8 cellular contexts compared by ENCODE assay signal in the genomic region with DNA sequence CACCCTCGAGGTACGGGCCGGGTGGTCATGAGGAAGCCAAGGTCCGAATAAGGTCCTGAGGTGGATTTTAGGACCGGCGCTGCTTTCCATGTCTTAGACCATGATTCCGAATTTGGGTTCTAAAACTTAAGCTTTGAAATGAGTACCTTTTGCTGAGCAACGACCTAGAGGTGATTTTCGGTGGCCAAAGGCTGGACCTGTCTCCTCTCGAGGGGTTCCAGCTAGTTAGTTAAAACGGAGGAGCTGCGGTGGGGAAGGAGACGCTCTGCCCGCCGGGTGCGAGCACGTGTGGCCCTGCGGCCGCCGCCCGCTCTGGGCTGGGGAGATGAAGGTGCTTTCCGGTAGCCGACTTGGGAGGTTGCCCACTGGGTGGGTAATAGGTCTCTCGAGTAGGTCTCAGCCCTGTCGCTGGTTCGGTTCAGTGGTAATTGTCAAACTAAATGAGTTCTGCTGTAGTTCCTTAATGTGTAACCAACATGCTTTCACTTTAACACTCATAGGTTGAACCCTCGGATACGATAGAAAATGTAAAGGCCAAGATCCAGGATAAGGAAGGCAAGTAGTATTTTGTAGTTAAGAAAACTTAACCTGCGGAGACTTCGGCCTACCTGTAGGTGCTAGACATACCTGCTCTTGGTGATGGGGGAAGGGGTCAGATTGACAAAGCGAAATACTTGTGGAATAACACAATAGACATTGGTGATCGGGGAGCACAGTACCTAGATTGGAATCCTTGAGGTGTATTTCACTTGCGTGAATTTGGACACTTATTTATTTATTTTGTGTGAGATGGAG. TPM values are rescaled to one million over a fixed set of nuclear protein-coding genes. Genes with fewer than 3 reads are reported as not detected.
DNase-seq lines count a peak whose midpoint lies in the region; ATAC-seq and FAIRE-seq lines count a peak whose summit lies in the region.

No MANE protein-coding gene starts in this region.

- no peaks in the 10 kb centered on the region for H3K9me3 ChIP-seq in iPS DF 6.9 (ENCODE audit: control insufficient read depth, insufficient read depth, low read length)
- no peaks in the 10 kb centered on the region for H3K9me3 ChIP-seq in small intestine (ENCODE audit: control insufficient read depth, low read depth)

- H3K27me3 ChIP-seq in iPS DF 6.9 (ENCODE audit: control insufficient read depth, insufficient read depth, low read length): no peaks in the 10 kb centered on the region
- H3K27me3 ChIP-seq in small intestine (ENCODE audit: control insufficient read depth in 2 of 2, insufficient read depth in 2 of 2, low read length in 2 of 2): no peaks in the 10 kb centered on the region

- H3K4me1 ChIP-seq in iPS DF 6.9 (ENCODE audit: control insufficient read depth, insufficient read depth, low read length) (no peaks in the 10 kb centered on the region; the same call in 1 of the 2 replicates), small intestine (ENCODE audit: control insufficient read depth in 2 of 2, insufficient read depth in 1 of 2, low read depth in 1 of 2, low read length in 1 of 2) (peaks cover 5 to 9% of the 10 kb centered on the region in 2 donors)

- FAIRE-seq in small intestine (lab: Jason Lieb, UNC) (no peak), RCC 7860 (lab: Jason Lieb, UNC) (no peak)

- WGBS in iPS DF 6.9 (ENCODE audit: insufficient coverage, insufficient read length): no CpG with 5 or more reads among the region's 33 CpGs
- 1 to 3% (median 2%) methylated on average over 33 of the region's 33 CpGs for WGBS in small intestine, 3 donors

- H3K36me3 ChIP-seq in iPS DF 6.9 (ENCODE audit: control insufficient read depth, insufficient read depth, low read length) (peaks cover 23% of the 10 kb centered on the region), small intestine (ENCODE audit: control insufficient read depth in 2 of 2, insufficient read depth in 2 of 2, low read length in 2 of 2) (peaks cover 7 to 11% of the 10 kb centered on the region in 2 donors)

- in situ Hi-C loops in SK-MEL-5 (cut with HindIII; ENCODE audit: low pct_unique_long_range_greater_than_20kb, low sequenced_read_pairs): no loop called here

- DNase-seq in SK-MEL-5 (ENCODE audit: low read depth, low spot score): peak; percentile 20
- peak; percentile 24 for DNase-seq in amniotic epithelial cell (ENCODE audit: low read depth)
- DNase-seq in iPS DF 6.9 (ENCODE audit: low read depth, low spot score): no peak
- peak; percentile 30 for DNase-seq in small intestine
- no peak for DNase-seq in RCC 7860 (ENCODE audit: low spot score)
- no peak for DNase-seq in occipital lobe (lab: John Stamatoyannopoulos, UW)

- H3K4me3 ChIP-seq in iPS DF 6.9 (ENCODE audit: low read length): peak overlapping the region; percentile 98
- H3K4me3 ChIP-seq in small intestine (ENCODE audit: low read depth in 1 of 2, low read length in 2 of 2): peak overlapping the region; percentile 78 to 84

- peak; percentile 31 for ATAC-seq in GM18498 (IDR thresholded peaks at IDR 0.05; ENCODE audit: unreplicated experiment)
- ATAC-seq in HG02938 (IDR thresholded peaks at IDR 0.05; ENCODE audit: unreplicated experiment): peak; percentile 27

- H3K27ac ChIP-seq in iPS DF 6.9 (ENCODE audit: low read length) (no peak overlapping the region), small intestine (ENCODE audit: low read depth in 1 of 2, low read length in 1 of 2) (peak overlapping the region; percentile 50 to 92)

RNA-seq across cellular contexts. Expression of a gene that starts 0.6 kb away (rescaled TPM):
- total RNA-seq in SK-MEL-5 (2014; rRNA removed; shearing (Covaris generic)): 2,624 and 2,849 TPM in 2 replicates
- 2,051 and 2,174 TPM in 2 replicates for polyA plus RNA-seq in SK-MEL-5 (2015; cell fraction: cytosol; rRNA removed)
- polyA plus RNA-seq in SK-MEL-5 (2015; cell fraction: nucleus; rRNA removed): 724 and 812 TPM in 2 replicates
- 1,000 to 10,000 TPM; 1,274 to 3,019 (median 2,400) TPM for polyA plus RNA-seq in small intestine
- 705 TPM for total RNA-seq in occipital lobe

RNA-seq across cellular contexts. Expression of a gene that starts 1.0 kb away (rescaled TPM):
- 7.1 and 7.9 TPM in 2 replicates for total RNA-seq in SK-MEL-5 (2014; rRNA removed; shearing (Covaris generic))
- polyA plus RNA-seq in SK-MEL-5 (2015; cell fraction: cytosol; rRNA removed): 3.7 and 4.0 TPM in 2 replicates
- polyA plus RNA-seq in SK-MEL-5 (2015; cell fraction: nucleus; rRNA removed): 81.5 and 82.1 TPM in 2 replicates
- polyA plus RNA-seq in small intestine: 1 to 10 TPM; 3.2 to 3.6 (median 3.5) TPM
- 53.0 TPM for total RNA-seq in occipital lobe

RNA-seq across cellular contexts. Expression of a gene that starts 36.0 kb away (rescaled TPM):
- 108 and 109 TPM in 2 replicates for total RNA-seq in SK-MEL-5 (2014; rRNA removed; shearing (Covaris generic))
- 51.0 and 58.4 TPM in 2 replicates for polyA plus RNA-seq in SK-MEL-5 (2015; cell fraction: cytosol; rRNA removed)
- 109 and 137 TPM in 2 replicates for polyA plus RNA-seq in SK-MEL-5 (2015; cell fraction: nucleus; rRNA removed)
- 10 to 100 TPM; 20.0 to 36.2 (median 30.0) TPM for polyA plus RNA-seq in small intestine
- total RNA-seq in occipital lobe: 23.7 TPM

Comparison
In these comparisons a context has a peak if more than half of its experiments do, and no peak if none do; other contexts are left out.
1. DNase-seq: peak in SK-MEL-5 (single experiment), amniotic epithelial cell (single experiment) and small intestine (single experiment); none in iPS DF 6.9 (single experiment), RCC 7860 (single experiment) and occipital lobe (single experiment).